In genomic region chr12:66301944-66302826, GRCh38 we compare ENCODE assay signal across 1 cellular context.
TF ChIP-seq lines count a peak whose summit lies in the region.

Gene HELB, plus strand, starts transcription at chr12:66302493. Its CDS starts 111 bp downstream, at chr12:66302604.

TF ChIP-seq in K562, 482 proteins besides CTCF, POLR2A, EP300 and RAD21 (continued from another document and continues in another):
- TF ChIP-seq RNF219 (CRISPR knock-in tag; IDR thresholded peaks at IDR 0.05): no peak
- no peak for TF ChIP-seq GABPB2 (CRISPR knock-in tag; conservative IDR thresholded peaks at IDR 0.05)
- TF ChIP-seq HNRNPLL (IDR thresholded peaks at IDR 0.05; ENCODE audit: low read depth, low read length, poor library complexity, severe bottlenecking): peak; percentile 31
- TF ChIP-seq CLOCK (CRISPR knock-in tag; IDR thresholded peaks at IDR 0.05; ENCODE audit: borderline replicate concordance): no peak
- peak; percentile 59 for TF ChIP-seq ZNF316 (IDR thresholded peaks at IDR 0.05)
- TF ChIP-seq ZBTB2 (IDR thresholded peaks at IDR 0.05): peak; percentile 60; the same call in 1 of the 2 replicates
- no peak for TF ChIP-seq ZNF77 (CRISPR knock-in tag; IDR thresholded peaks at IDR 0.05)
- TF ChIP-seq DPF2 (IDR thresholded peaks at IDR 0.05): peak; percentile 59
- TF ChIP-seq ASH1L (IDR thresholded peaks at IDR 0.05; ENCODE audit: borderline replicate concordance, low read depth, partially characterized antibody): no peak
- no peak for TF ChIP-seq GTF2F1 (IDR thresholded peaks at IDR 0.05; ENCODE audit: low read depth, low read length)
- peak; percentile 65; the same call in 1 of the 2 replicates for TF ChIP-seq ETV1 (tag; conservative IDR thresholded peaks at IDR 0.05; ENCODE audit: low read depth)
- TF ChIP-seq WHSC1 (IDR thresholded peaks at IDR 0.05; ENCODE audit: low read length): no peak
- no peak for TF ChIP-seq ZBTB12 (CRISPR knock-in tag; IDR thresholded peaks at IDR 0.05)
- TF ChIP-seq ATF6 (CRISPR knock-in tag; IDR thresholded peaks at IDR 0.05): no peak
- TF ChIP-seq HMG20A (CRISPR knock-in tag; conservative IDR thresholded peaks at IDR 0.05): no peak
- no peak for TF ChIP-seq MIER1 (IDR thresholded peaks at IDR 0.05; ENCODE audit: low read depth)
- peak; percentile 68 to 84 for TF ChIP-seq MNT (conservative IDR thresholded peaks at IDR 0.05)
- TF ChIP-seq PBX2 (CRISPR knock-in tag; IDR thresholded peaks at IDR 0.05; ENCODE audit: low read depth): peak; percentile 45; the same call in 1 of the 2 replicates
- no peak for TF ChIP-seq PBX2 (tag; conservative IDR thresholded peaks at IDR 0.05; ENCODE audit: low read depth)
- TF ChIP-seq ZNF232 (CRISPR knock-in tag; IDR thresholded peaks at IDR 0.05): no peak
- TF ChIP-seq NFE2 (IDR thresholded peaks at IDR 0.05; ENCODE audit: low read depth): peak; percentile 77
- peak; percentile 34 for TF ChIP-seq MAFK (IDR thresholded peaks at IDR 0.05; ENCODE audit: low read length)
- TF ChIP-seq ZNF174 (CRISPR knock-in tag; IDR thresholded peaks at IDR 0.05): no peak
- peak; percentile 77 for TF ChIP-seq EGR1 (conservative IDR thresholded peaks at IDR 0.05)
- no peak for TF ChIP-seq CEBPB (tag; IDR thresholded peaks at IDR 0.05)
- TF ChIP-seq ETV5 (CRISPR knock-in tag; IDR thresholded peaks at IDR 0.05; ENCODE audit: low read depth): peak; percentile 46; the same call in 1 of the 2 replicates
- no peak for TF ChIP-seq ZNF740 (CRISPR knock-in tag; IDR thresholded peaks at IDR 0.05)
- no peak for TF ChIP-seq ZNF740 (tag; IDR thresholded peaks at IDR 0.05)
- peak; percentile 42 for TF ChIP-seq PHF20 (IDR thresholded peaks at IDR 0.05; ENCODE audit: partially characterized antibody)
- 0 out of 2 replicates have a peak, but pooled peaks have one; percentile 14 for TF ChIP-seq FOXM1 (IDR thresholded peaks at IDR 0.05; ENCODE audit: low read depth)
- no peak for TF ChIP-seq FOXM1 (CRISPR knock-in tag; IDR thresholded peaks at IDR 0.05; ENCODE audit: low read depth)
- TF ChIP-seq MYC (IDR thresholded peaks at IDR 0.05; ENCODE audit: low read depth, low read length): peak; percentile 41; the same call in 1 of the 2 replicates
- TF ChIP-seq MYC (CRISPR knock-in tag; IDR thresholded peaks at IDR 0.05; ENCODE audit: borderline replicate concordance, low read depth): no peak
- TF ChIP-seq TAL1 (IDR thresholded peaks at IDR 0.05): no peak
- TF ChIP-seq CREB1 (IDR thresholded peaks at IDR 0.05): 0 out of 2 replicates have a peak, but pooled peaks have one; percentile 21
- no peak for TF ChIP-seq CREB1 (CRISPR knock-in tag; IDR thresholded peaks at IDR 0.05)
- TF ChIP-seq ELF2 (CRISPR knock-in tag; IDR thresholded peaks at IDR 0.05): peak; percentile 79; the same call in 1 of the 2 replicates
- peak; percentile 66; the same call in 1 of the 2 replicates for TF ChIP-seq PML (IDR thresholded peaks at IDR 0.05; ENCODE audit: low read length)
- peak in 1 of 2 experiments; percentile 37; a peak in 2 of 4 replicates for TF ChIP-seq NRF1 (conservative IDR thresholded peaks at IDR 0.05 in 1 of 2, IDR thresholded peaks at IDR 0.05 in 1 of 2)
- 0 out of 2 replicates have a peak, but pooled peaks have one; percentile 22 for TF ChIP-seq HCFC1 (IDR thresholded peaks at IDR 0.05; ENCODE audit: low read depth, low read length)
- TF ChIP-seq ZNF24 (IDR thresholded peaks at IDR 0.05): no peak
- TF ChIP-seq CBX8 (IDR thresholded peaks at IDR 0.05; ENCODE audit: borderline replicate concordance, extremely low read depth, low read depth, low read length, poor library complexity, severe bottlenecking): no peak
- peak; percentile 86 for TF ChIP-seq KDM5B (IDR thresholded peaks at IDR 0.05; ENCODE audit: insufficient replicate concordance, low read depth, low read length)
- TF ChIP-seq KLF10 (CRISPR knock-in tag; IDR thresholded peaks at IDR 0.05): no peak
- peak; percentile 56; the same call in 1 of the 2 replicates for TF ChIP-seq NFIC (IDR thresholded peaks at IDR 0.05)
- peak; percentile 36; the same call in 1 of the 2 replicates for TF ChIP-seq NCOA6 (IDR thresholded peaks at IDR 0.05)
- peak; percentile 51 for TF ChIP-seq TAF7 (tag; IDR thresholded peaks at IDR 0.05)
- TF ChIP-seq CHD1 (IDR thresholded peaks at IDR 0.05; ENCODE audit: low read length): no peak
- TF ChIP-seq POU5F1 (IDR thresholded peaks at IDR 0.05; ENCODE audit: borderline replicate concordance, low read depth, low read length, partially characterized antibody): no peak
- TF ChIP-seq ZBTB43 (CRISPR knock-in tag; IDR thresholded peaks at IDR 0.05): no peak
- TF ChIP-seq TARDBP (IDR thresholded peaks at IDR 0.05): 0 out of 2 replicates have a peak, but pooled peaks have one; percentile 23
- TF ChIP-seq TEAD4 (IDR thresholded peaks at IDR 0.05; ENCODE audit: low read length): no peak
- no peak for TF ChIP-seq TEAD4 (CRISPR knock-in tag; IDR thresholded peaks at IDR 0.05; ENCODE audit: borderline replicate concordance)
- peak; percentile 45 for TF ChIP-seq RBBP5 (IDR thresholded peaks at IDR 0.05; ENCODE audit: borderline replicate concordance, insufficient read depth, low read length, poor library complexity, severe bottlenecking)
